19 cellular contexts compared by ENCODE assay signal in the genomic region with DNA sequence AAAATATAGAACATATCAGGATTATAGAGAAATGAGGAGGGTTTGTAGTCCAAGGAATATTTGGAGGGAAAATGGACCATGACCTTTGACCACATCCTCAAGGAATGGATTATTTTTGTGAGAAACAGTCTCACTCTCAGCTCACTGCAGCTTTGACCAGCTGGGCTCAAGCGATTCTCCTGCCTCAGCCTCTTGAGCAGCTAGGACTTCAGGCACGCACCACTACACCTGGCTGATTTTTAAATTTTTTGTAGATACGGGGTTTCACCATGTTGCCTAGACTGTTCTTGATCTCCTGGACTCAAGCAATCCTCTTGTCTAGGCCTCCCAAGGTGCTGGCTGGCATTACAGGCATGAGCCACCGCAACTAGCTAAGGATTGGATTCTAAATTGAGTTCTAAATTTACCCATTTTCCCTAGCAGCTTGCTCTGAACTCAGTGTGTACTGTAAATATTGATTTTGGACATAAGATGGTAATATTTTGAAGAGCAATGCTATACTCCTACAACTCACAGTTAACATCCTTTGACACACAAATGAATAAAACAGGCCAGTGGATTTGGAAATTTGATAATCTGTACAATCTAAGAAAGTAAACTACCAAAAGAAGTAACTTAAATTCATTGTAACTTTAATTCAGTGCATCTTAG.
"Had no signal": no experiment of that assay in that cellular context is flagged by ENCODE, and none has a peak within 500 bp of the region (broad histone marks: within the 10 kb centered on the region; RNA-seq: fewer than 3 reads in every experiment).

No MANE protein-coding gene starts in this region.

- H3K27me3 ChIP-seq: ascending aorta, gastroesophageal sphincter, heart left ventricle, neural progenitor cell, right lobe of liver, suprapubic skin had no signal

- H3K4me2 ChIP-seq: neural progenitor cell, smooth muscle cell had no signal

- DNase-seq: activated B cell treated with CpG ODN at 0.5 μM for 24 hours; activated CD4-positive, alpha-beta T cell treated with anti-CD3 and anti-CD28 coated beads for 48 hours; activated CD8-positive, alpha-beta memory T cell treated with anti-CD3 and anti-CD28 coated beads, Interleukin-2, amount 50 U/mL, for 4 hours; activated CD8-positive, alpha-beta T cell treated with anti-CD3 and anti-CD28 coated beads, Interleukin-2, amount 10 ng/mL, durations not matched to agents 7 days and 5 days; activated T-cell treated with anti-CD3 and anti-CD28 coated beads, Interleukin-2, amount 50 U/mL, for 4 hours; cortex of kidney; heart left ventricle; kidney glomerular epithelial cell; right lobe of liver; stimulated activated CD4-positive, alpha-beta T cell treated with anti-CD3 and anti-CD28 coated beads, Interleukin-4, amount 100 ng/mL, for 1 hour; stimulated activated naive CD8-positive, alpha-beta T cell treated with anti-CD3 and anti-CD28 coated beads, Interleukin-15, amount 100 ng/mL, for 72 hours had no signal

- H3K4me3 Mint-ChIP-seq: activated B cell treated with CpG ODN at 0.5 μM for 24 hours; activated CD8-positive, alpha-beta T cell treated with anti-CD3 and anti-CD28 coated beads, Interleukin-2, amount 10 ng/mL, durations not matched to agents 7 days and 5 days; activated naive CD4-positive, alpha-beta T cell treated with anti-CD3 and anti-CD28 coated beads, Interleukin-2, amount 50 U/mL, for 24 hours; activated T-cell treated with anti-CD3 and anti-CD28 coated beads, Interleukin-2, amount 50 U/mL, for 4 hours; memory B cell; neural progenitor cell; stimulated activated naive CD8-positive, alpha-beta T cell treated with anti-CD3 and anti-CD28 coated beads, Interleukin-15, amount 100 ng/mL, for 72 hours; type B pancreatic cell had no signal

- H2AFZ ChIP-seq: neural progenitor cell had no signal

- ATAC-seq: activated CD8-positive, alpha-beta T cell treated with anti-CD3 and anti-CD28 coated beads, Interleukin-2, amount 10 ng/mL, durations not matched to agents 7 days and 5 days; activated T-cell treated with anti-CD3 and anti-CD28 coated beads, Interleukin-2, amount 50 U/mL, for 4 hours; gastroesophageal sphincter; heart left ventricle; stimulated activated naive CD8-positive, alpha-beta T cell treated with anti-CD3 and anti-CD28 coated beads, Interleukin-15, amount 100 ng/mL, for 72 hours had no signal

- H3K27ac ChIP-seq: ascending aorta, gastroesophageal sphincter, heart left ventricle, neural progenitor cell, right lobe of liver, suprapubic skin had no signal

- H3K9ac ChIP-seq: neural progenitor cell had no signal

- H3K4me1 Mint-ChIP-seq: memory B cell, neural progenitor cell had no signal

- H3K27ac Mint-ChIP-seq: activated B cell treated with CpG ODN at 0.5 μM for 24 hours; activated CD8-positive, alpha-beta T cell treated with anti-CD3 and anti-CD28 coated beads, Interleukin-2, amount 10 ng/mL, durations not matched to agents 7 days and 5 days; activated naive CD4-positive, alpha-beta T cell treated with anti-CD3 and anti-CD28 coated beads, Interleukin-2, amount 50 U/mL, for 24 hours; memory B cell; neural progenitor cell; stimulated activated naive CD8-positive, alpha-beta T cell treated with anti-CD3 and anti-CD28 coated beads, Interleukin-15, amount 100 ng/mL, for 72 hours; type B pancreatic cell had no signal

- H3K4me3 ChIP-seq: ascending aorta, gastroesophageal sphincter, heart left ventricle, neural progenitor cell, right lobe of liver, smooth muscle cell, suprapubic skin had no signal

- H3K9me3 Mint-ChIP-seq: activated B cell treated with CpG ODN at 0.5 μM for 24 hours; activated naive CD4-positive, alpha-beta T cell treated with anti-CD3 and anti-CD28 coated beads, Interleukin-2, amount 50 U/mL, for 24 hours; activated T-cell treated with anti-CD3 and anti-CD28 coated beads, Interleukin-2, amount 50 U/mL, for 4 hours; memory B cell; stimulated activated naive CD8-positive, alpha-beta T cell treated with anti-CD3 and anti-CD28 coated beads, Interleukin-15, amount 100 ng/mL, for 72 hours; type B pancreatic cell had no signal

- H3K27me3 Mint-ChIP-seq: activated B cell treated with CpG ODN at 0.5 μM for 24 hours; activated naive CD4-positive, alpha-beta T cell treated with anti-CD3 and anti-CD28 coated beads, Interleukin-2, amount 50 U/mL, for 24 hours; memory B cell; stimulated activated naive CD8-positive, alpha-beta T cell treated with anti-CD3 and anti-CD28 coated beads, Interleukin-15, amount 100 ng/mL, for 72 hours; type B pancreatic cell had no signal

- H3K4me1 ChIP-seq: ascending aorta, neural progenitor cell, right lobe of liver, suprapubic skin had no signal

- H3K36me3 ChIP-seq: ascending aorta, gastroesophageal sphincter, heart left ventricle, neural progenitor cell, right lobe of liver, suprapubic skin had no signal
